10 cellular contexts compared by ENCODE assay signal in genomic region chr9:108182950-108183381, GRCh38.
DNase-seq lines count a peak whose midpoint lies in the region; ATAC-seq and TF ChIP-seq lines count a peak whose summit lies in the region.
"Had no signal": no experiment of that assay in that cellular context is flagged by ENCODE, and none has a peak within 500 bp of the region (broad histone marks: within the 10 kb centered on the region; RNA-seq: fewer than 3 reads in every experiment).

No MANE protein-coding gene starts in this region.

- H3K27ac ChIP-seq in right lobe of liver = no peak overlapping the region

- DNase-seq in GM13977 (ENCODE audit: low spot score) = peak; percentile 21
- peak; percentile 44 for DNase-seq in fibroblast of pulmonary artery (ENCODE audit: low read depth)
- DNase-seq in activated T-cell treated with anti-CD3 and anti-CD28 coated beads for 4 hours = no peak
- DNase-seq in mesothelial cell of epicardium (ENCODE audit: low spot score in 2 of 2, unreplicated experiment in 2 of 2) = no peak
- DNase-seq in right lobe of liver = no peak
- DNase-seq in activated effector memory CD4-positive, alpha-beta T cell treated with Interleukin-2 at 50 U/mL for 16 hours = no peak
- DNase-seq: natural killer cell, NCI-H1436 treated with DMSO at 0.1 percent for 48 hours had no signal

- H3K9me3 Mint-ChIP-seq in mesothelial cell of epicardium = no peaks in the 10 kb centered on the region

- intact Hi-C loops in right lobe of liver (cut with DNase I) = no loop called here

- ATAC-seq in GM21717 (IDR thresholded peaks at IDR 0.05; ENCODE audit: unreplicated experiment) = peak; percentile 84
- ATAC-seq in HG03565 (IDR thresholded peaks at IDR 0.05; ENCODE audit: unreplicated experiment) = peak; percentile 70
- no peak for ATAC-seq in right lobe of liver
- ATAC-seq: natural killer cell had no signal

- in situ Hi-C loops in GM13977 (cut with MboI; ENCODE audit: low pct_unique_long_range_greater_than_20kb, low sequenced_read_pairs, unreplicated experiment) = no loop called here

- no peaks in the 10 kb centered on the region for H3K36me3 ChIP-seq in right lobe of liver

- TF ChIP-seq CTCF in GM13977 (IDR thresholded peaks at IDR 0.05; ENCODE audit: extremely low read depth, insufficient read depth, missing control alignments) (no peak), fibroblast of pulmonary artery (IDR thresholded peaks at IDR 0.05; ENCODE audit: low read length, missing control alignments) (no peak), mesothelial cell of epicardium (IDR thresholded peaks at IDR 0.05; ENCODE audit: unreplicated experiment) (no peak), right lobe of liver (IDR thresholded peaks at IDR 0.05) (no peak)

- H3K9me3 ChIP-seq in right lobe of liver = no peaks in the 10 kb centered on the region

- H3K36me3 Mint-ChIP-seq in mesothelial cell of epicardium = no peaks in the 10 kb centered on the region
- H3K36me3 Mint-ChIP-seq: natural killer cell had no signal

- peaks cover 11% of the 10 kb centered on the region for H3K27me3 Mint-ChIP-seq in mesothelial cell of epicardium (ENCODE audit: low read depth)

- no peak overlapping the region for H3K4me3 Mint-ChIP-seq in mesothelial cell of epicardium
- H3K4me3 Mint-ChIP-seq: natural killer cell had no signal

- no peak for TF ChIP-seq POLR2A in right lobe of liver (IDR thresholded peaks at IDR 0.05)

- H3K4me3 ChIP-seq in fibroblast of pulmonary artery (replicated peaks; ENCODE audit: low read depth, low read length) (no peak overlapping the region), right lobe of liver (no peak overlapping the region)

- no peaks in the 10 kb centered on the region for H3K4me1 Mint-ChIP-seq in mesothelial cell of epicardium
- H3K4me1 Mint-ChIP-seq: natural killer cell had no signal

- H3K27me3 ChIP-seq in right lobe of liver = no peaks in the 10 kb centered on the region

- 36% methylated on average over 2 of the region's 5 CpGs for WGBS in right lobe of liver (ENCODE audit: insufficient coverage, low coverage, low lambda C conversion rate, missing lambda C conversion rate)

- no peaks in the 10 kb centered on the region for H3K4me1 ChIP-seq in right lobe of liver

- no peak overlapping the region for H3K27ac Mint-ChIP-seq in mesothelial cell of epicardium
- H3K27ac Mint-ChIP-seq: natural killer cell had no signal

Comparison
In these comparisons a context has a peak if more than half of its experiments do, and no peak if none do; other contexts are left out.
1. DNase-seq: peak in GM13977 (single experiment) and fibroblast of pulmonary artery (single experiment); none in activated T-cell treated with anti-CD3 and anti-CD28 coated beads for 4 hours (single experiment), mesothelial cell of epicardium (0 of 2), right lobe of liver (0 of 3) and activated effector memory CD4-positive, alpha-beta T cell treated with Interleukin-2 at 50 U/mL for 16 hours (single experiment).
2. ATAC-seq: peak in GM21717 (single experiment) and HG03565 (single experiment); none in right lobe of liver (0 of 4).